Comparison of ENCODE assay signal across 20 cellular contexts in genomic region chr10:101137271-101137670, GRCh38. TPM values are rescaled to one million over a fixed set of nuclear protein-coding genes. Genes with fewer than 3 reads are reported as not detected.
DNase-seq lines count a peak whose midpoint lies in the region; ATAC-seq, FAIRE-seq and TF ChIP-seq lines count a peak whose summit lies in the region.
"Had no signal": no experiment of that assay in that cellular context is flagged by ENCODE, and none has a peak within 500 bp of the region (broad histone marks: within the 10 kb centered on the region; RNA-seq: fewer than 3 reads in every experiment).

No MANE protein-coding gene starts in this region.

- CTCF ChIA-PET in HepG2 (lab: Yijun Ruan, JAX; ENCODE audit: low intra/inter-chr PET ratio, low total read pairs): no interaction called here

- no peak for DNase-seq in HepG2 (ENCODE audit: low spot score)
- DNase-seq in right lobe of liver: no peak
- no peak for DNase-seq in endothelial cell (ENCODE audit: low spot score)
- peak; percentile 68 for DNase-seq in osteoblast (ENCODE audit: insufficient read length, low spot score, missing footprints)
- DNase-seq in cardiac septum (ENCODE audit: low spot score): no peak
- DNase-seq: CD8-positive, alpha-beta T cell; COR-L47; DMS153; DND-41; GDM1 had no signal

- H3K9me3 Mint-ChIP-seq in endothelial cell (ENCODE audit: unreplicated experiment): no peaks in the 10 kb centered on the region
- H3K9me3 Mint-ChIP-seq: CD8-positive, alpha-beta T cell had no signal

- WGBS in HepG2 (ENCODE audit: low lambda C conversion rate): 48% methylated on average over 2 of the region's 2 CpGs
- 46% methylated on average over 2 of the region's 2 CpGs for WGBS in right lobe of liver (ENCODE audit: insufficient coverage, low coverage, low lambda C conversion rate, missing lambda C conversion rate)

- H3K27ac Mint-ChIP-seq in endothelial cell (ENCODE audit: unreplicated experiment): no peak overlapping the region
- H3K27ac Mint-ChIP-seq: CD14-positive monocyte; CD8-positive, alpha-beta T cell had no signal

- peaks cover 31% of the 10 kb centered on the region for H3K4me1 ChIP-seq in HepG2 (ENCODE audit: insufficient read depth, low read length)
- H3K4me1 ChIP-seq in right lobe of liver: peaks cover 0 to 16% (median 0%) of the 10 kb centered on the region in 4 donors
- no peaks in the 10 kb centered on the region for H3K4me1 ChIP-seq in osteoblast (ENCODE audit: insufficient read depth, low read length)

- H3K36me3 ChIP-seq in HepG2 (replicated peaks in 1 of 2; ENCODE audit: control insufficient read depth in 1 of 2, insufficient read depth in 2 of 2, low read length in 2 of 2) (no peaks in the 10 kb centered on the region), right lobe of liver (no peaks in the 10 kb centered on the region), osteoblast (ENCODE audit: insufficient read depth, low read length) (no peaks in the 10 kb centered on the region)

- in situ Hi-C loops in HepG2 (cut with HindIII; ENCODE audit: extremely low pct_ligation_motif_present, low pct_unique_long_range_greater_than_20kb): no loop called here

- H3K4me2 ChIP-seq in HepG2 (ENCODE audit: low read depth, low read length) (no peak overlapping the region), osteoblast (ENCODE audit: insufficient read depth, low read length) (no peak overlapping the region)

- TF ChIP-seq RAD21 in HepG2 (CRISPR knock-in tag; IDR thresholded peaks at IDR 0.05): no peak

- FAIRE-seq in HepG2 (lab: Jason Lieb, UNC): no peak
- FAIRE-seq: D721Med, GM12892, K562 had no signal

- no peak overlapping the region for H3K9ac ChIP-seq in HepG2 (ENCODE audit: insufficient read depth, low read depth, low read length)

- H3K27me3 Mint-ChIP-seq in endothelial cell (ENCODE audit: unreplicated experiment): peaks cover 18% of the 10 kb centered on the region

- TF ChIP-seq CTCF in HepG2 (CRISPR knock-in tag; IDR thresholded peaks at IDR 0.05) (no peak), right lobe of liver (IDR thresholded peaks at IDR 0.05) (no peak), endothelial cell (IDR thresholded peaks at IDR 0.05; ENCODE audit: unreplicated experiment) (no peak), osteoblast (IDR thresholded peaks at IDR 0.05; ENCODE audit: extremely low read depth, low read depth, low read length) (no peak)

- ATAC-seq in HepG2 (no peak), right lobe of liver (no peak), HG02588 (IDR thresholded peaks at IDR 0.05; ENCODE audit: unreplicated experiment) (no peak), GM19328 (IDR thresholded peaks at IDR 0.05; ENCODE audit: unreplicated experiment) (no peak)
- ATAC-seq: CD8-positive, alpha-beta T cell; K562 had no signal

- no peak overlapping the region for H2AFZ ChIP-seq in HepG2 (ENCODE audit: low read length)
- H2AFZ ChIP-seq in osteoblast (ENCODE audit: low read length): no peak overlapping the region

- H3K27me3 ChIP-seq in HepG2 (ENCODE audit: control insufficient read depth in 1 of 2, insufficient read depth in 2 of 2, low read length in 2 of 2): peaks cover 15 to 65% of the 10 kb centered on the region in 2 experiments
- H3K27me3 ChIP-seq in right lobe of liver: peaks cover 21 to 61% of the 10 kb centered on the region in 2 donors
- peaks cover 95% of the 10 kb centered on the region for H3K27me3 ChIP-seq in osteoblast (ENCODE audit: insufficient read depth, low read length)

- peak overlapping the region; percentile 79 for H3K4me3 Mint-ChIP-seq in endothelial cell (ENCODE audit: unreplicated experiment)
- H3K4me3 Mint-ChIP-seq: CD8-positive, alpha-beta T cell had no signal

- H3K4me3 ChIP-seq in HepG2 (replicated peaks in 1 of 3; ENCODE audit: insufficient read depth in 1 of 3, low read depth in 2 of 3, low read length in 3 of 3) (no peak overlapping the region), right lobe of liver (no peak overlapping the region), osteoblast (ENCODE audit: insufficient read depth, low read length) (no peak overlapping the region)
- H3K4me3 ChIP-seq: K562 had no signal

- TF ChIP-seq EP300 in HepG2 (IDR thresholded peaks at IDR 0.05; ENCODE audit: low read depth in 2 of 2, low read length in 2 of 2) (no peak), HepG2 (CRISPR knock-in tag; IDR thresholded peaks at IDR 0.05; ENCODE audit: borderline replicate concordance) (no peak)

- no peaks in the 10 kb centered on the region for H4K20me1 ChIP-seq in HepG2 (ENCODE audit: insufficient read depth, low read length)
- H4K20me1 ChIP-seq in osteoblast (ENCODE audit: insufficient read depth, low read length): no peaks in the 10 kb centered on the region

- H3K9me3 ChIP-seq in HepG2 (ENCODE audit: low read length): no peaks in the 10 kb centered on the region
- H3K9me3 ChIP-seq in right lobe of liver: no peaks in the 10 kb centered on the region
- H3K9me3 ChIP-seq in osteoblast (ENCODE audit: low read depth, low read length): no peaks in the 10 kb centered on the region

- no TSS peak for BruUV-seq in HepG2 (replicated peaks; lab: Mats Ljungman, UMichigan)

- TF ChIP-seq POLR2A in HepG2 (IDR thresholded peaks at IDR 0.05; ENCODE audit: insufficient read depth in 1 of 2, low read depth in 2 of 2, low read length in 2 of 2) (no peak), right lobe of liver (IDR thresholded peaks at IDR 0.05) (no peak)

- no peak overlapping the region for H3K27ac ChIP-seq in HepG2 (ENCODE audit: extremely low read length, insufficient read depth, low read length)
- no peak overlapping the region for H3K27ac ChIP-seq in right lobe of liver
- no peak overlapping the region for H3K27ac ChIP-seq in osteoblast (ENCODE audit: low read depth, low read length)
- H3K27ac ChIP-seq: 22Rv1 had no signal

- H3K79me2 ChIP-seq in HepG2 (ENCODE audit: insufficient read depth, low read length) (no peaks in the 10 kb centered on the region), osteoblast (ENCODE audit: insufficient read depth, low read length) (no peaks in the 10 kb centered on the region)

- H3K4me1 Mint-ChIP-seq in endothelial cell (ENCODE audit: unreplicated experiment): peaks cover 61% of the 10 kb centered on the region

- intact Hi-C loops in HepG2 (cut with micrococcal nuclease; ENCODE audit: unreplicated experiment) (no loop called here), right lobe of liver (cut with DNase I) (no loop called here), cardiac septum (cut with DNase I) (loop anchor here (5.0 kb wide), 1 partner anchor 90 kb away; the partner anchor contains the start of gene LBX1)

- POLR2A ChIA-PET in HepG2 (lab: Yijun Ruan, JAX): no interaction called here

- peaks cover 34% of the 10 kb centered on the region for H3K36me3 Mint-ChIP-seq in endothelial cell (ENCODE audit: low read depth, unreplicated experiment)
- H3K36me3 Mint-ChIP-seq: CD8-positive, alpha-beta T cell had no signal

TF ChIP-seq in HepG2, 621 proteins besides CTCF, POLR2A, EP300 and RAD21 (continues in another document):
- TF ChIP-seq FOXK1 (CRISPR knock-in tag; IDR thresholded peaks at IDR 0.05; ENCODE audit: borderline replicate concordance, low read depth) (no peak), TCF7 (IDR thresholded peaks at IDR 0.05; ENCODE audit: low read depth) (no peak), FOXA3 (CRISPR knock-in tag; IDR thresholded peaks at IDR 0.05) (0 out of 2 replicates have a peak, but pooled peaks have one; percentile 6), CREB3 (CRISPR knock-in tag; IDR thresholded peaks at IDR 0.05) (no peak), ZNF33B (CRISPR knock-in tag; IDR thresholded peaks at IDR 0.05) (no peak), ZNF670 (CRISPR knock-in tag; IDR thresholded peaks at IDR 0.05; ENCODE audit: borderline replicate concordance) (no peak)

RNA-seq across cellular contexts. Expression of gene TLX1, which starts 6.2 kb away (rescaled TPM):
- total RNA-seq in HepG2 (2016; rRNA removed; fragmentation: Illumina TruSeq; extraction: Trizol) (0.07 TPM in 2 replicates), right lobe of liver (under 1 TPM; 0.12 to 0.60 (median 0.27) TPM), endothelial cell (ENCODE audit: unreplicated experiment) (31.0 TPM), osteoblast (not detected in 2 replicates), cardiac septum (not detected)
- not detected in 2 replicates for total RNA-seq in HepG2 (2016; cell fraction: cytosol; rRNA removed; fragmentation: Illumina TruSeq; extraction: Trizol; ENCODE audit: low read depth)
- total RNA-seq in HepG2 (2016; cell fraction: insoluble cytoplasmic fraction; rRNA removed; fragmentation: Illumina TruSeq; extraction: Trizol): 0.09 TPM in 1 of 2 replicates, not detected in the other
- total RNA-seq in HepG2 (2016; cell fraction: membrane; rRNA removed; fragmentation: Illumina TruSeq; extraction: Trizol): 0.10 TPM in 1 of 2 replicates, not detected in the other
- 0.13 and 0.22 TPM in 2 replicates for total RNA-seq in HepG2 (2016; cell fraction: nucleus; rRNA removed; fragmentation: Illumina TruSeq; extraction: Trizol)
- polyA plus RNA-seq in HepG2 (2011; rRNA removed): 0.20 and 0.26 TPM in 2 replicates
- polyA plus RNA-seq in HepG2 (2011; cell fraction: cytosol; rRNA removed): 0.15 and 0.16 TPM in 2 replicates
- 0.87 and 1.6 TPM in 2 replicates for polyA plus RNA-seq in HepG2 (2011; cell fraction: nucleus; rRNA removed)
- 0.09 and 0.21 TPM in 2 replicates for polyA plus RNA-seq in HepG2 (2012)
- 0.05 and 0.09 TPM in 2 replicates for polyA plus RNA-seq in HepG2 (2016; cell fraction: cytosol; fragmentation: Illumina TruSeq; extraction: Trizol; ENCODE audit: low read depth)
- 0.08 TPM in 1 of 2 replicates, not detected in the other for polyA plus RNA-seq in HepG2 (2016; cell fraction: insoluble cytoplasmic fraction; fragmentation: Illumina TruSeq; extraction: Trizol; ENCODE audit: low read depth)
- 0.16 TPM in 1 of 2 replicates, not detected in the other for polyA plus RNA-seq in HepG2 (2016; cell fraction: membrane; fragmentation: Illumina TruSeq; extraction: Trizol; ENCODE audit: low read depth)
- not detected in 2 replicates for polyA plus RNA-seq in HepG2 (2016; cell fraction: nucleus; fragmentation: Illumina TruSeq; extraction: Trizol; ENCODE audit: insufficient read depth, low read depth)
- polyA minus RNA-seq in HepG2 (2011; rRNA and poly(A)+ RNA removed; ENCODE audit: low replicate concordance): 1.3 TPM in 1 of 2 replicates, not detected in the other
- polyA minus RNA-seq in HepG2 (2011; cell fraction: cytosol; rRNA and poly(A)+ RNA removed): not detected in 2 replicates
- 0.13 TPM in 1 of 2 replicates, not detected in the other for polyA minus RNA-seq in HepG2 (2011; cell fraction: nucleus; rRNA and poly(A)+ RNA removed)
- total RNA-seq: A673; CD8-positive, alpha-beta T cell; H7 had no signal
- polyA plus RNA-seq: BJ, CD14-positive monocyte had no signal

Comparison
In these comparisons a context has a peak if more than half of its experiments do, and no peak if none do; other contexts are left out.
1. RNA of gene TLX1, which starts 6.2 kb away (total RNA-seq): 31.0 TPM in endothelial cell (single experiment); 0.12 to 0.60 TPM in right lobe of liver, 0.07 to 0.22 TPM in HepG2, not detected in osteoblast and not detected in cardiac septum (single experiment); every median in the first group is over 10 times any median in the second.